In genomic region chr2:7811073-7811472, GRCh38 we compare ENCODE assay signal across 28 cellular contexts.
"Had no signal": no experiment of that assay in that cellular context is flagged by ENCODE, and none has a peak within 500 bp of the region (broad histone marks: within the 10 kb centered on the region; RNA-seq: fewer than 3 reads in every experiment).

No MANE protein-coding gene starts in this region.

- H3K36me3 Mint-ChIP-seq: activated naive CD4-positive, alpha-beta T cell treated with anti-CD3 and anti-CD28 coated beads, Interleukin-2, amount 50 U/mL, for 24 hours had no signal

- H3K4me1 ChIP-seq: esophagus muscularis mucosa, gastroesophageal sphincter had no signal

- H3K27me3 ChIP-seq: brain microvascular endothelial cell, esophagus muscularis mucosa, gastroesophageal sphincter had no signal

- H3K4me3 ChIP-seq: esophagus muscularis mucosa, gastroesophageal sphincter had no signal

- H3K36me3 ChIP-seq: brain microvascular endothelial cell, esophagus muscularis mucosa, gastroesophageal sphincter had no signal

- H3K4me1 Mint-ChIP-seq: activated CD4-positive, alpha-beta memory T cell treated with anti-CD3 and anti-CD28 coated beads, Interleukin-2, amount 10 ng/mL, durations not matched to agents 7 days and 5 days; activated CD4-positive, alpha-beta T cell treated with anti-CD3 and anti-CD28 coated beads, Interleukin-2, amount 10 ng/mL, durations not matched to agents 7 days and 5 days had no signal

- ATAC-seq: effector memory CD8-positive, alpha-beta T cell; gastroesophageal sphincter had no signal

- H3K27ac ChIP-seq: brain microvascular endothelial cell, esophagus muscularis mucosa, gastroesophageal sphincter had no signal

- H3K9me3 ChIP-seq: esophagus muscularis mucosa, gastroesophageal sphincter had no signal

- DNase-seq: activated CD4-positive, alpha-beta memory T cell treated with anti-CD3 and anti-CD28 coated beads, Interleukin-2, amount 10 ng/mL, durations not matched to agents 7 days and 5 days; activated CD4-positive, alpha-beta T cell treated with anti-CD3 and anti-CD28 coated beads for 4 hours; activated CD4-positive, alpha-beta T cell treated with anti-CD3 and anti-CD28 coated beads, Interleukin-2, amount 10 ng/mL, durations not matched to agents 7 days and 5 days; activated CD4-positive, alpha-beta T cell treated with anti-CD3 and anti-CD28 coated beads, Interleukin-2, amount 50 U/mL, for 4 hours; activated CD4-positive, CD25-positive, alpha-beta regulatory T cell; activated CD4-positive, CD25-positive, alpha-beta regulatory T cell treated with anti-CD3 and anti-CD28 coated beads, Interleukin-2, amount 50 U/mL, for 72 hours; activated CD8-positive, alpha-beta memory T cell treated with anti-CD3 and anti-CD28 coated beads, Interleukin-2, amount 50 U/mL, for 48 hours; activated effector memory CD4-positive, alpha-beta T cell treated with Interleukin-2 at 50 U/mL for 16 hours; activated gamma-delta T cell treated with Interleukin-2 at 50 U/mL for 16 hours; activated naive CD4-positive, alpha-beta T cell treated with Interleukin-2 at 50 U/mL for 16 hours; activated naive CD8-positive, alpha-beta T cell treated with anti-CD3 and anti-CD28 coated beads, Interleukin-2, amount 10 ng/mL, durations not matched to agents 7 days and 5 days; activated T-cell treated with anti-CD3 and anti-CD28 coated beads for 4 hours; activated T-cell treated with anti-CD3 and anti-CD28 coated beads, Interleukin-2, amount 50 U/mL, for 24 hours; activated T-cell treated with anti-CD3 and anti-CD28 coated beads, Interleukin-2, amount 50 U/mL, for 72 hours; brain microvascular endothelial cell; caudate nucleus; cortex of kidney; dermis blood vessel endothelial cell; effector CD4-positive, alpha-beta T cell; effector memory CD8-positive, alpha-beta T cell; erythroblast; foreskin melanocyte; head of caudate nucleus; hippocampal formation; T-helper 2 cell had no signal

- H3K27me3 Mint-ChIP-seq: activated CD4-positive, alpha-beta T cell treated with anti-CD3 and anti-CD28 coated beads, Interleukin-2, amount 10 ng/mL, durations not matched to agents 7 days and 5 days; activated naive CD4-positive, alpha-beta T cell treated with anti-CD3 and anti-CD28 coated beads, Interleukin-2, amount 50 U/mL, for 24 hours; activated naive CD8-positive, alpha-beta T cell treated with anti-CD3 and anti-CD28 coated beads, Interleukin-2, amount 10 ng/mL, durations not matched to agents 7 days and 5 days; activated T-cell treated with anti-CD3 and anti-CD28 coated beads, Interleukin-2, amount 50 U/mL, for 24 hours; effector memory CD8-positive, alpha-beta T cell had no signal

- H3K27ac Mint-ChIP-seq: activated CD4-positive, alpha-beta memory T cell treated with anti-CD3 and anti-CD28 coated beads, Interleukin-2, amount 10 ng/mL, durations not matched to agents 7 days and 5 days; activated CD4-positive, alpha-beta T cell treated with anti-CD3 and anti-CD28 coated beads, Interleukin-2, amount 10 ng/mL, durations not matched to agents 7 days and 5 days; activated naive CD4-positive, alpha-beta T cell treated with anti-CD3 and anti-CD28 coated beads, Interleukin-2, amount 50 U/mL, for 24 hours; activated naive CD8-positive, alpha-beta T cell treated with anti-CD3 and anti-CD28 coated beads, Interleukin-2, amount 10 ng/mL, durations not matched to agents 7 days and 5 days; activated T-cell treated with anti-CD3 and anti-CD28 coated beads, Interleukin-2, amount 50 U/mL, for 24 hours; activated T-cell treated with anti-CD3 and anti-CD28 coated beads, Interleukin-2, amount 50 U/mL, for 72 hours; effector memory CD8-positive, alpha-beta T cell had no signal

- H3K4me3 Mint-ChIP-seq: activated CD4-positive, alpha-beta memory T cell treated with anti-CD3 and anti-CD28 coated beads, Interleukin-2, amount 10 ng/mL, durations not matched to agents 7 days and 5 days; activated CD4-positive, alpha-beta T cell treated with anti-CD3 and anti-CD28 coated beads, Interleukin-2, amount 10 ng/mL, durations not matched to agents 7 days and 5 days; activated naive CD4-positive, alpha-beta T cell treated with anti-CD3 and anti-CD28 coated beads, Interleukin-2, amount 50 U/mL, for 24 hours; activated naive CD8-positive, alpha-beta T cell treated with anti-CD3 and anti-CD28 coated beads, Interleukin-2, amount 10 ng/mL, durations not matched to agents 7 days and 5 days; activated T-cell treated with anti-CD3 and anti-CD28 coated beads, Interleukin-2, amount 50 U/mL, for 24 hours; activated T-cell treated with anti-CD3 and anti-CD28 coated beads, Interleukin-2, amount 50 U/mL, for 72 hours; effector memory CD8-positive, alpha-beta T cell had no signal

- H3K9me3 Mint-ChIP-seq: activated naive CD4-positive, alpha-beta T cell treated with anti-CD3 and anti-CD28 coated beads, Interleukin-2, amount 50 U/mL, for 24 hours had no signal
